ENCODE assay signal across 1 cellular context in genomic region chr17:72870437-72870985, GRCh38.
TF ChIP-seq lines count a peak whose summit lies in the region.

No MANE protein-coding gene starts in this region.

TF ChIP-seq in SK-N-SH treated with all-trans-retinoic acid at 6 μM for 48 hours, 23 proteins besides CTCF, POLR2A, EP300 and RAD21 (continued from another document):
- no peak for TF ChIP-seq ZNF8 (CRISPR knock-in tag; IDR thresholded peaks at IDR 0.05)
